Comparison of ENCODE assay signal across 8 cellular contexts in the genomic region with DNA sequence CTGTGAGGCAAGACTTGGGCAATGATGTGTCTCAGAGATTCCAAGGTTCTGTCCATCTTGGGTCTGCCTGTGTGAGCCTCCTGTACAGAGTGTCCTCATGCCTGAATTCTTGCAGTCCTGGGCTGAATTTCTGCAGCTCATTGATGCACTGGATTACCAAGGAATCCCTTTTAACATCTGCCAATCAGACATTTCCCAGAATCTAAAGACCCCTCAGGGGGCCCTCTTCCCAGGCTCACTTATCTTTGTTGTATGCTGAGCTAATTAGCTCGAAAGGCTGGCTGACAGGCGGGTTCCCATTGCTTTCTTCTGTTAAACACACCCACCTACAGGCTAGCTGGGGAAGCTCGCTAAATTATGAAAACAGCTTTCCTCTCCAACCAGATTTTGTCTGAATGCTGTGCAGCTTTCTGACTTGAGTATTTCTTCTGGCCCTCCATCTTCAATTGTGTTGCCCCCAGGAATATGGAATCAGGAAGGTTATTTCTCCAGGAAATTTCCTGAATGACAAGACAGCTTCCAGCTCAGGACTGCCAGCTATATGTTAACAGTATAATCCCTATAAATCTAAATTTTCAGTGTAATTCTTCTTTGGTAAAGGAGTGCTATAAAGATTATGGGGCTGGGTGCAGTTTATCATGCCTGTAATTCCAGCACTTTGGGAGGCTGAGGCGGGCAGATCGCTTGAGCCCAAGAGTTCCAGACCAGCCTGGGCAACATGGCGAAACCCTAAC. TPM values are rescaled to one million over a fixed set of nuclear protein-coding genes. Genes with fewer than 3 reads are reported as not detected.
DNase-seq lines count a peak whose midpoint lies in the region; ATAC-seq and TF ChIP-seq lines count a peak whose summit lies in the region.

LIX1 (minus strand) TSS at position 91 of the 734 bp plus-strand sequence; CDS start at position 56, 35 bp downstream.

- H3K4me3 ChIP-seq in heart right ventricle: no peak within 1 kb of the TSS
- H3K4me3 ChIP-seq in prostate gland: no peak within 1 kb of the TSS

- peaks cover 25% of the 10 kb centered on the region for H3K27me3 Mint-ChIP-seq in activated T-helper 17 cell treated with anti-CD3 and anti-CD28 coated beads, Interleukin-2, amount 50 U/mL, for 72 hours

- TF ChIP-seq POLR2A in prostate gland (IDR thresholded peaks at IDR 0.05): no peak

- no peaks in the 10 kb centered on the region for H3K36me3 ChIP-seq in heart right ventricle
- H3K36me3 ChIP-seq in prostate gland: no peaks in the 10 kb centered on the region

- TF ChIP-seq CTCF in heart right ventricle (IDR thresholded peaks at IDR 0.05) (peak; percentile 21 to 73 (median 61)), prostate gland (IDR thresholded peaks at IDR 0.05) (peak in 3 of 4 experiments; percentile 31 to 51 (median 50))

- H3K4me3 Mint-ChIP-seq in activated T-helper 17 cell treated with anti-CD3 and anti-CD28 coated beads, Interleukin-2, amount 50 U/mL, for 72 hours: no peak within 1 kb of the TSS

- H3K36me3 Mint-ChIP-seq in activated T-helper 17 cell treated with anti-CD3 and anti-CD28 coated beads, Interleukin-2, amount 50 U/mL, for 72 hours (ENCODE audit: low read depth): no peaks in the 10 kb centered on the region

- H3K4me1 Mint-ChIP-seq in activated T-helper 17 cell treated with anti-CD3 and anti-CD28 coated beads, Interleukin-2, amount 50 U/mL, for 72 hours: no peaks in the 10 kb centered on the region

- no peaks in the 10 kb centered on the region for H3K9me3 Mint-ChIP-seq in activated T-helper 17 cell treated with anti-CD3 and anti-CD28 coated beads, Interleukin-2, amount 50 U/mL, for 72 hours

- DNase-seq in COLO829 (ENCODE audit: low spot score) (peak; percentile 32), NCI-H2171 treated with DMSO at 0.1 percent for 48 hours (lab: John Stamatoyannopoulos, UW) (peak; percentile 69), heart right ventricle (peak in 1 of 2 donors; percentile 23), prostate gland (ENCODE audit: low spot score) (peak; percentile 20)

- no peak within 1 kb of the TSS for H3K27ac Mint-ChIP-seq in activated T-helper 17 cell treated with anti-CD3 and anti-CD28 coated beads, Interleukin-2, amount 50 U/mL, for 72 hours

- ATAC-seq in GM18858 (IDR thresholded peaks at IDR 0.05; ENCODE audit: unreplicated experiment) (peak; percentile 90), HG03064 (IDR thresholded peaks at IDR 0.05; ENCODE audit: low read depth, unreplicated experiment) (peak; percentile 88), heart right ventricle (peak; percentile 64 to 84 (median 76)), HG02840 (IDR thresholded peaks at IDR 0.05; ENCODE audit: low FRiP score, unreplicated experiment) (no peak)
- ATAC-seq in activated T-helper 17 cell treated with anti-CD3 and anti-CD28 coated beads, Interleukin-2, amount 50 U/mL, for 72 hours (replicated peaks): peak; percentile 54

- H3K27me3 ChIP-seq in heart right ventricle: no peaks in the 10 kb centered on the region
- no peaks in the 10 kb centered on the region for H3K27me3 ChIP-seq in prostate gland (replicated peaks; ENCODE audit: insufficient read depth)

- H3K4me1 ChIP-seq in heart right ventricle (peaks cover 0 to 8% (median 0%) of the 10 kb centered on the region in 9 donors), prostate gland (replicated peaks) (no peaks in the 10 kb centered on the region)

- WGBS in heart right ventricle, 2 donors: 42 to 47% methylated on average over 6 of the region's 6 CpGs
- 44% methylated on average over 6 of the region's 6 CpGs for WGBS in prostate gland

- no peak within 1 kb of the TSS for H3K27ac ChIP-seq in heart right ventricle
- H3K27ac ChIP-seq in prostate gland: no peak within 1 kb of the TSS

- intact Hi-C loops in heart right ventricle (cut with DNase I): loop anchor here in 9 of 10 donors (1.0 to 10.0 kb wide), 10 partner anchors 98 to 528 kb away; no protein-coding TSS in a partner anchor
- intact Hi-C loops in prostate gland (cut with DNase I): no loop called here

- H3K9me3 ChIP-seq in heart right ventricle: no peaks in the 10 kb centered on the region
- no peaks in the 10 kb centered on the region for H3K9me3 ChIP-seq in prostate gland

RNA-seq across cellular contexts. Expression of gene LIX1, which starts in this region (rescaled TPM):
- not detected for total RNA-seq in activated T-helper 17 cell treated with anti-CD3 and anti-CD28 coated beads, Interleukin-2, amount 50 U/mL, for 72 hours
- total RNA-seq in heart right ventricle (not detected), prostate gland (1 to 10 TPM in 1 of 2 donors, under 1 TPM in 1; 0.97 to 1.0 TPM)
- under 1 TPM in 1 of 2 donors, not detected in 1; 0.01 TPM for polyA plus RNA-seq in heart right ventricle

Comparison
In these comparisons a context has a peak if more than half of its experiments do, and no peak if none do; other contexts are left out.
1. Peak in ATAC-seq in activated T-helper 17 cell treated with anti-CD3 and anti-CD28 coated beads, Interleukin-2, amount 50 U/mL, for 72 hours; RNA of the gene not detected or under 1 TPM.
2. Peak in ATAC-seq in heart right ventricle; RNA of the gene not detected or under 1 TPM.